Comparison of ENCODE assay signal across 24 cellular contexts in the genomic region with DNA sequence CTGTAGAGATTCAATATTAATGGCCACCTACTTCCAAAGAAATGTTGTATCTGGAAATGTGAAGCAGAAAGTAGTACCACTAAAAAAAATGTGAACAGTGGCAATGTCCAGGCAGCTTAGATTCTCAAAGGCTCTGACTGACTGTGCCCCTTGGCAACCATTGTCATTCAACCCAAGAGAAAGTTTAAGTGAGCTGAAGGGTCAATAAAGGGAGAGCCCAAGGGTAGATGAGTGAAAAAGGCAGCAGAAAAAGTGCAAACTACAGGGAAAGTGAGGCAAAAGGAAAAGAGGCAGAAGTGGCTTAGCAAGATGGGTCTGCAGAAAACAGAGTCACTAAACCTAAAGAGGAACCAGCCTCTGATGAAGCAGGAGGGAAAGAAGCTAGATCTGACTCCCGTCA.
DNase-seq lines count a peak whose midpoint lies in the region; ATAC-seq, FAIRE-seq and TF ChIP-seq lines count a peak whose summit lies in the region.
"Had no signal": no experiment of that assay in that cellular context is flagged by ENCODE, and none has a peak within 500 bp of the region (broad histone marks: within the 10 kb centered on the region; RNA-seq: fewer than 3 reads in every experiment).

No MANE protein-coding gene starts in this region.

- TF ChIP-seq POLR2A in H1 (IDR thresholded peaks at IDR 0.05; ENCODE audit: control extremely low read depth in 1 of 2, low read depth in 2 of 2, low read length in 2 of 2) = no peak
- no peak for TF ChIP-seq POLR2A in right lobe of liver (IDR thresholded peaks at IDR 0.05)

- H2BK20ac ChIP-seq in H9 (ENCODE audit: low read depth, low read length, poor library complexity, severe bottlenecking) (no peak overlapping the region), H1 (ENCODE audit: low read length) (no peak overlapping the region)

- H4K5ac ChIP-seq in H9 (ENCODE audit: insufficient read length, low read depth, low read length) = no peak overlapping the region
- no peak overlapping the region for H4K5ac ChIP-seq in H1 (ENCODE audit: insufficient read length, low read depth, low read length)

- no peaks in the 10 kb centered on the region for H3K27me3 ChIP-seq in H9 (ENCODE audit: insufficient read depth, low read length)
- no peaks in the 10 kb centered on the region for H3K27me3 ChIP-seq in NT2/D1 (ENCODE audit: insufficient read depth, insufficient read length)
- no peaks in the 10 kb centered on the region; a peak in 1 of 7 replicates for H3K27me3 ChIP-seq in H1 (replicated peaks in 1 of 4; ENCODE audit: control insufficient read depth in 3 of 4, extremely low read depth in 1 of 4, insufficient read depth in 3 of 4, low read length in 3 of 4)
- no peaks in the 10 kb centered on the region for H3K27me3 ChIP-seq in right lobe of liver
- H3K27me3 ChIP-seq in colonic mucosa = no peaks in the 10 kb centered on the region
- H3K27me3 ChIP-seq: BLaER1 treated with 17β-estradiol and CSF1 and Interleukin-3, amounts not matched to agents 10 nM and 100 nM had no signal

- no peak overlapping the region for H3K18ac ChIP-seq in H9 (ENCODE audit: insufficient read length, low read depth, low read length)
- H3K18ac ChIP-seq in H1 (ENCODE audit: extremely low read depth, low read length) = no peak overlapping the region

- H2BK5ac ChIP-seq in H9 (ENCODE audit: insufficient read length, low read length) (no peak overlapping the region), H1 (ENCODE audit: low read depth, low read length) (no peak overlapping the region)

- no peak overlapping the region for H4K8ac ChIP-seq in H9 (replicated peaks; ENCODE audit: insufficient read length, low read depth, low read length)
- no peak overlapping the region for H4K8ac ChIP-seq in H1 (ENCODE audit: extremely low read depth, insufficient read depth, low read length)

- TF ChIP-seq CTCF in H9 (conservative IDR thresholded peaks at IDR 0.05) (no peak), H1 (IDR thresholded peaks at IDR 0.05; ENCODE audit: control extremely low read depth in 1 of 3, insufficient read depth in 1 of 3, low read depth in 1 of 3, low read length in 3 of 3) (no peak), right lobe of liver (IDR thresholded peaks at IDR 0.05) (no peak), colonic mucosa (IDR thresholded peaks at IDR 0.05) (no peak)

- TF ChIP-seq RAD21 in H1 (IDR thresholded peaks at IDR 0.05 in 1 of 2, conservative IDR thresholded peaks at IDR 0.05 in 1 of 2; ENCODE audit: low read depth in 2 of 2, low read length in 2 of 2) = no peak

- no peak overlapping the region for H3K4me3 ChIP-seq in NT2/D1 (ENCODE audit: insufficient read length, low read depth)
- H3K4me3 ChIP-seq in H1 (ENCODE audit: extremely low read depth in 1 of 4, insufficient read depth in 2 of 4, low read depth in 3 of 4, low read length in 4 of 4) = no peak overlapping the region; a peak in 1 of 8 replicates
- H3K4me3 ChIP-seq in right lobe of liver = no peak overlapping the region
- H3K4me3 ChIP-seq in colonic mucosa = no peak overlapping the region
- H3K4me3 ChIP-seq: A549; BLaER1 treated with 17β-estradiol and CSF1 and Interleukin-3, amounts not matched to agents 10 nM and 100 nM; GM12878 had no signal

- no peak for ATAC-seq in right lobe of liver
- no peak for ATAC-seq in activated T-cell treated with anti-CD3 and anti-CD28 coated beads, Interleukin-2, amount 50 U/mL, for 72 hours (replicated peaks in 1 of 2)
- ATAC-seq: A549; CD8-positive, alpha-beta T cell; GM12878 had no signal

- DNase-seq in ELF-1 (ENCODE audit: low read depth, low spot score) (peak; percentile 65), H9 (no peak), NT2/D1 (ENCODE audit: low read depth, low spot score) (peak; percentile 25), H1 (ENCODE audit: low read depth in 1 of 2, low spot score in 2 of 2) (no peak), activated gamma-delta T cell (lab: John Stamatoyannopoulos, UW) (no peak), right lobe of liver (no peak), colonic mucosa (no peak)
- no peak for DNase-seq in activated T-cell treated with anti-CD3 and anti-CD28 coated beads, Interleukin-2, amount 50 U/mL, for 72 hours
- DNase-seq: AML-193; Caco-2; Calu3; CD4-positive, alpha-beta T cell; CD8-positive, alpha-beta T cell; DMS79 treated with DMSO at 0.1 percent for 48 hours; GDM1 had no signal

- peak; percentile 62 for FAIRE-seq in H1 (lab: Jason Lieb, UNC)
- FAIRE-seq: A549, D721Med, GM12878, GM12892, GM18507 had no signal

- no peak overlapping the region for H2BK12ac ChIP-seq in H9 (ENCODE audit: insufficient read length, low read depth, low read length)
- H2BK12ac ChIP-seq in H1 (ENCODE audit: low read depth, low read length) = peak overlapping the region; percentile 60

- no peak overlapping the region for H2AFZ ChIP-seq in H9 (ENCODE audit: low read length)
- H2AFZ ChIP-seq in H1 (ENCODE audit: low read length) = no peak overlapping the region

- H3K4me3 Mint-ChIP-seq in H9 = no peak overlapping the region
- H3K4me3 Mint-ChIP-seq in activated T-cell treated with anti-CD3 and anti-CD28 coated beads, Interleukin-2, amount 50 U/mL, for 72 hours = no peak overlapping the region
- H3K4me3 Mint-ChIP-seq: B cell; CD4-positive, alpha-beta T cell; CD8-positive, alpha-beta T cell had no signal

- H3K4ac ChIP-seq in H9 (ENCODE audit: low read depth, low read length) (no peak overlapping the region), H1 (replicated peaks; ENCODE audit: insufficient read length, low read depth, low read length) (no peak overlapping the region)

- H3K36me3 ChIP-seq in NT2/D1 (ENCODE audit: insufficient read depth, insufficient read length, low read length) (no peaks in the 10 kb centered on the region), H1 (ENCODE audit: control insufficient read depth in 2 of 4, insufficient read depth in 4 of 4, low read length in 3 of 4) (no peaks in the 10 kb centered on the region; a peak in 1 of 8 replicates), right lobe of liver (no peaks in the 10 kb centered on the region), colonic mucosa (no peaks in the 10 kb centered on the region)
- H3K36me3 ChIP-seq: BLaER1 treated with 17β-estradiol and CSF1 and Interleukin-3, amounts not matched to agents 10 nM and 100 nM had no signal

- H3K23ac ChIP-seq in H9 (ENCODE audit: insufficient read length, low read depth, low read length) = no peak overlapping the region
- no peak overlapping the region for H3K23ac ChIP-seq in H1 (ENCODE audit: insufficient read length)

- peaks cover 5 to 20% (median 12%) of the 10 kb centered on the region in 3 experiments for H3K36me3 Mint-ChIP-seq in H9 (ENCODE audit: insufficient read depth in 1 of 3, low read depth in 3 of 3)
- H3K36me3 Mint-ChIP-seq in activated T-cell treated with anti-CD3 and anti-CD28 coated beads, Interleukin-2, amount 50 U/mL, for 72 hours (ENCODE audit: insufficient read depth in 2 of 2) = no peaks in the 10 kb centered on the region
- H3K36me3 Mint-ChIP-seq: CD8-positive, alpha-beta T cell had no signal

- no peaks in the 10 kb centered on the region for H3K9me3 ChIP-seq in H9 (ENCODE audit: control insufficient read depth, low read depth, low read length)
- H3K9me3 ChIP-seq in NT2/D1 (ENCODE audit: insufficient read depth, low read length) = no peaks in the 10 kb centered on the region; the same call in 1 of the 2 replicates
- peaks cover 0 to 3% of the 10 kb centered on the region in 2 experiments; a peak in 1 of 4 replicates for H3K9me3 ChIP-seq in H1 (ENCODE audit: insufficient read depth in 2 of 2, low read depth in 1 of 2, low read length in 1 of 2)
- H3K9me3 ChIP-seq in right lobe of liver = no peaks in the 10 kb centered on the region
- no peaks in the 10 kb centered on the region for H3K9me3 ChIP-seq in colonic mucosa
- H3K9me3 ChIP-seq: A549, Caco-2 had no signal

- no peak overlapping the region for H3T11ph ChIP-seq in H9 (ENCODE audit: low read length)

- WGBS in H9 (ENCODE audit: extremely low coverage, insufficient read length, low lambda C conversion rate) = no CpG with 5 or more reads among the region's 1 CpG
- WGBS in H1 (ENCODE audit: extremely low coverage in 1 of 2, insufficient coverage in 1 of 2, insufficient read length in 1 of 2, insufficient replicate concordance in 2 of 2, low coverage in 1 of 2, low lambda C conversion rate in 2 of 2, missing lambda C conversion rate in 1 of 2), 2 experiments = 93% methylated on average over 1 of the region's 1 CpG; no CpG with 5 or more reads in 1 of the 2 experiments
- 17% methylated on average over 1 of the region's 1 CpG for WGBS in right lobe of liver (ENCODE audit: insufficient coverage, low coverage, low lambda C conversion rate, missing lambda C conversion rate)

- H3K79me1 ChIP-seq in H9 (ENCODE audit: insufficient read depth, low read depth, low read length, poor library complexity, severe bottlenecking) (no peaks in the 10 kb centered on the region), H1 (ENCODE audit: low read depth, low read length) (no peaks in the 10 kb centered on the region)

- H3K14ac ChIP-seq in H9 (ENCODE audit: insufficient read depth, low read length) (no peak overlapping the region), H1 (ENCODE audit: insufficient read length) (no peak overlapping the region)

- H3K9me3 Mint-ChIP-seq in H9 = peaks cover 12 to 15% of the 10 kb centered on the region in 2 experiments
- H3K9me3 Mint-ChIP-seq in activated T-cell treated with anti-CD3 and anti-CD28 coated beads, Interleukin-2, amount 50 U/mL, for 72 hours = peaks cover 5 to 7% of the 10 kb centered on the region in 2 donors

- H4K91ac ChIP-seq in H9 (ENCODE audit: insufficient read length, low read depth, low read length) (no peak overlapping the region), H1 (replicated peaks; ENCODE audit: insufficient read length, low read length) (no peak overlapping the region)

- CTCF ChIA-PET in H1 (lab: Charles Lee; ENCODE audit: partially characterized antibody) = no interaction called here

- H3K23me2 ChIP-seq in H9 (ENCODE audit: insufficient read length, low read depth, low read length, poor library complexity, severe bottlenecking) (no peaks in the 10 kb centered on the region), H1 (ENCODE audit: low read depth, low read length) (no peaks in the 10 kb centered on the region)

- H3K27ac ChIP-seq in H9 (ENCODE audit: insufficient read length, low read depth, low read length) = no peak overlapping the region
- H3K27ac ChIP-seq in H1 (ENCODE audit: low read depth, low read length) = no peak overlapping the region
- no peak overlapping the region for H3K27ac ChIP-seq in right lobe of liver
- no peak overlapping the region for H3K27ac ChIP-seq in colonic mucosa
- H3K27ac ChIP-seq: 22Rv1; A549; BLaER1 treated with 17β-estradiol and CSF1 and Interleukin-3, amounts not matched to agents 10 nM and 100 nM; C4-2B had no signal

- H3K79me2 ChIP-seq in H9 (ENCODE audit: insufficient read depth, low read length) = no peaks in the 10 kb centered on the region
- H3K79me2 ChIP-seq in H1 (ENCODE audit: control insufficient read depth in 1 of 2, insufficient read depth in 2 of 2, low read length in 2 of 2) = no peaks in the 10 kb centered on the region

- H2AK5ac ChIP-seq in H9 (ENCODE audit: insufficient read length, low read length) (no peak overlapping the region), H1 (ENCODE audit: low read depth, low read length) (no peak overlapping the region)

- POLR2A ChIA-PET in H1 (lab: Charles Lee; ENCODE audit: partially characterized antibody) = no interaction called here

- no peak overlapping the region for H3K9ac ChIP-seq in H9 (ENCODE audit: extremely low read depth, insufficient read length, low read length)
- H3K9ac ChIP-seq in NT2/D1 (ENCODE audit: insufficient read length, low read depth) = no peak overlapping the region
- H3K9ac ChIP-seq in H1 (replicated peaks in 1 of 4; ENCODE audit: extremely low read depth in 1 of 4, low read depth in 3 of 4, low read length in 3 of 4) = no peak overlapping the region
- H3K9ac ChIP-seq in colonic mucosa (ENCODE audit: low read depth in 2 of 2, low read length in 2 of 2) = no peak overlapping the region
- H3K9ac ChIP-seq: BLaER1 treated with 17β-estradiol and CSF1 and Interleukin-3, amounts not matched to agents 10 nM and 100 nM had no signal

- H4K20me1 ChIP-seq in H9 (ENCODE audit: control insufficient read depth, insufficient read depth, insufficient read length) = no peaks in the 10 kb centered on the region
- H4K20me1 ChIP-seq in H1 (replicated peaks in 1 of 2; ENCODE audit: control insufficient read depth in 1 of 2, insufficient read depth in 2 of 2, low read length in 2 of 2) = no peaks in the 10 kb centered on the region
- H4K20me1 ChIP-seq: BLaER1 treated with 17β-estradiol and CSF1 and Interleukin-3, amounts not matched to agents 10 nM and 100 nM had no signal

- H3K56ac ChIP-seq in H9 (ENCODE audit: insufficient read length, low read depth, low read length) (no peak overlapping the region), H1 (replicated peaks; ENCODE audit: insufficient read length, low read depth, low read length) (no peak overlapping the region)

- H3K4me2 ChIP-seq in H9 (ENCODE audit: insufficient read depth, insufficient read length, low read length) (no peak overlapping the region), H1 (ENCODE audit: insufficient read depth in 1 of 2, low read depth in 2 of 2, low read length in 2 of 2) (peak overlapping the region; percentile 26; a peak in 2 of 4 replicates)
- H3K4me2 ChIP-seq: A549; BLaER1 treated with 17β-estradiol and CSF1 and Interleukin-3, amounts not matched to agents 10 nM and 100 nM had no signal

- intact Hi-C loops in right lobe of liver (cut with DNase I) (no loop called here), colonic mucosa (cut with DNase I) (no loop called here)

- peaks cover 48 to 53% of the 10 kb centered on the region in 2 experiments for H3K4me1 Mint-ChIP-seq in H9
- no peaks in the 10 kb centered on the region for H3K4me1 Mint-ChIP-seq in activated T-cell treated with anti-CD3 and anti-CD28 coated beads, Interleukin-2, amount 50 U/mL, for 72 hours (ENCODE audit: low read depth)
- H3K4me1 Mint-ChIP-seq: B cell had no signal

- H2BK15ac ChIP-seq in H9 (ENCODE audit: low read depth, low read length) (no peak overlapping the region), H1 (ENCODE audit: low read length) (no peak overlapping the region)

- H3K4me1 ChIP-seq in H9 (ENCODE audit: insufficient read depth, low read length) (peaks cover 5% of the 10 kb centered on the region; the same call in 1 of the 2 replicates), NT2/D1 (ENCODE audit: insufficient read depth, insufficient read length) (peaks cover 3% of the 10 kb centered on the region), H1 (replicated peaks in 1 of 4; ENCODE audit: control insufficient read depth in 3 of 4, insufficient read depth in 4 of 4, low read length in 3 of 4) (peaks cover 4 to 22% (median 9%) of the 10 kb centered on the region in 4 experiments; a peak in 6 of 7 replicates), right lobe of liver (no peaks in the 10 kb centered on the region), colonic mucosa (no peaks in the 10 kb centered on the region)
- H3K4me1 ChIP-seq: A549, Caco-2 had no signal

- peak overlapping the region in 2 of 3 experiments; percentile 71 to 92; a peak in 4 of 7 replicates for H3K27ac Mint-ChIP-seq in H9
- H3K27ac Mint-ChIP-seq in activated T-cell treated with anti-CD3 and anti-CD28 coated beads, Interleukin-2, amount 50 U/mL, for 72 hours = no peak overlapping the region
- H3K27ac Mint-ChIP-seq: B cell; CD4-positive, alpha-beta T cell; CD8-positive, alpha-beta T cell had no signal

- H3K27me3 Mint-ChIP-seq in H9 (ENCODE audit: low read depth) = no peaks in the 10 kb centered on the region
- no peaks in the 10 kb centered on the region for H3K27me3 Mint-ChIP-seq in activated T-cell treated with anti-CD3 and anti-CD28 coated beads, Interleukin-2, amount 50 U/mL, for 72 hours (ENCODE audit: low read depth)
- H3K27me3 Mint-ChIP-seq: B cell; CD4-positive, alpha-beta T cell had no signal

- H2BK120ac ChIP-seq in H9 (ENCODE audit: low read depth, low read length, poor library complexity, severe bottlenecking) (no peak overlapping the region), H1 (replicated peaks; ENCODE audit: low read depth, low read length) (no peak overlapping the region)

- TF ChIP-seq EP300 in H1 (IDR thresholded peaks at IDR 0.05; ENCODE audit: borderline replicate concordance in 1 of 2, low read depth in 2 of 2, low read length in 2 of 2) = no peak

Comparison
In these comparisons a context has a peak if more than half of its experiments do, and no peak if none do; other contexts are left out.
1. DNase-seq: peak in ELF-1 (single experiment) and NT2/D1 (single experiment); none in H9 (single experiment), H1 (0 of 2), activated gamma-delta T cell (single experiment), right lobe of liver (0 of 3), activated T-cell treated with anti-CD3 and anti-CD28 coated beads, Interleukin-2, amount 50 U/mL, for 72 hours (0 of 2) and colonic mucosa (single experiment).